ENCODE assay signal across 8 cellular contexts in genomic region chrX:132491191-132491590, GRCh38. TPM values are rescaled to one million over a fixed set of nuclear protein-coding genes. Genes with fewer than 3 reads are reported as not detected.
DNase-seq lines count a peak whose midpoint lies in the region; ATAC-seq, FAIRE-seq and TF ChIP-seq lines count a peak whose summit lies in the region.

No MANE protein-coding gene starts in this region.

- peaks cover 7% of the 10 kb centered on the region for H3K27me3 Mint-ChIP-seq in activated T-helper 2 cell treated with anti-CD3 and anti-CD28 coated beads, Interferon-gamma antibody, Interleukin-2, Interleukin-4, amounts not matched to agents 10 μg/mL and 5 μg/mL and 100 μg/mL, durations not matched to agents 14 hours and 24 hours and 36 hours (ENCODE audit: low read depth)
- no peaks in the 10 kb centered on the region for H3K27me3 Mint-ChIP-seq in naive thymus-derived CD8-positive, alpha-beta T cell

- no peaks in the 10 kb centered on the region for H3K36me3 Mint-ChIP-seq in activated T-helper 2 cell treated with anti-CD3 and anti-CD28 coated beads, Interferon-gamma antibody, Interleukin-2, Interleukin-4, amounts not matched to agents 10 μg/mL and 5 μg/mL and 100 μg/mL, durations not matched to agents 14 hours and 24 hours and 36 hours (ENCODE audit: low read depth)
- no peaks in the 10 kb centered on the region for H3K36me3 Mint-ChIP-seq in naive thymus-derived CD8-positive, alpha-beta T cell

- POLR2A ChIA-PET in naive thymus-derived CD8-positive, alpha-beta T cell (lab: Charles Lee), result interaction anchor here (1.0 to 2.4 kb wide), 2 partner anchors 8 to 11 kb away, joined by 3 to 8 read pairs; no protein-coding TSS in a partner anchor

- H3K27ac Mint-ChIP-seq in activated T-helper 2 cell treated with anti-CD3 and anti-CD28 coated beads, Interferon-gamma antibody, Interleukin-2, Interleukin-4, amounts not matched to agents 10 μg/mL and 5 μg/mL and 100 μg/mL, durations not matched to agents 14 hours and 24 hours and 36 hours, result no peak overlapping the region
- H3K27ac Mint-ChIP-seq in naive thymus-derived CD8-positive, alpha-beta T cell, result peak overlapping the region; percentile 6 to 98 (median 78)

- no peak for DNase-seq in GM12891 (ENCODE audit: insufficient read length, low spot score)
- DNase-seq in NAMALWA (ENCODE audit: low spot score), result peak; percentile 80
- no peak for DNase-seq in activated T-helper 2 cell treated with anti-CD3 and anti-CD28 coated beads, Interferon-gamma antibody, Interleukin-2, Interleukin-4, amounts not matched to agents 10 μg/mL and 5 μg/mL and 100 μg/mL, durations not matched to agents 14 hours and 24 hours and 36 hours (ENCODE audit: low spot score)
- peak in 9 of 10 donors; percentile 1 to 61 (median 29) for DNase-seq in naive thymus-derived CD8-positive, alpha-beta T cell
- no peak for DNase-seq in GM19238 (ENCODE audit: insufficient read length, low spot score)
- no peak for DNase-seq in NCI-H1048 (lab: John Stamatoyannopoulos, UW)

- H3K9me3 Mint-ChIP-seq in activated T-helper 2 cell treated with anti-CD3 and anti-CD28 coated beads, Interferon-gamma antibody, Interleukin-2, Interleukin-4, amounts not matched to agents 10 μg/mL and 5 μg/mL and 100 μg/mL, durations not matched to agents 14 hours and 24 hours and 36 hours, result no peaks in the 10 kb centered on the region
- H3K9me3 Mint-ChIP-seq in naive thymus-derived CD8-positive, alpha-beta T cell, result no peaks in the 10 kb centered on the region

- FAIRE-seq in GM12891 (lab: Jason Lieb, UNC), result peak; percentile 73

- TF ChIP-seq POLR2A in GM12891 (IDR thresholded peaks at IDR 0.05; ENCODE audit: low read depth, low read length), result no peak

- H3K4me3 Mint-ChIP-seq in activated T-helper 2 cell treated with anti-CD3 and anti-CD28 coated beads, Interferon-gamma antibody, Interleukin-2, Interleukin-4, amounts not matched to agents 10 μg/mL and 5 μg/mL and 100 μg/mL, durations not matched to agents 14 hours and 24 hours and 36 hours (ENCODE audit: low read depth), result peak overlapping the region; percentile 49
- peak overlapping the region; percentile 91 to 98 (median 94) for H3K4me3 Mint-ChIP-seq in naive thymus-derived CD8-positive, alpha-beta T cell

- ATAC-seq in GM21825 (IDR thresholded peaks at IDR 0.05; ENCODE audit: unreplicated experiment) (peak; percentile 34), GM19455 (IDR thresholded peaks at IDR 0.05; ENCODE audit: unreplicated experiment) (no peak)
- ATAC-seq in naive thymus-derived CD8-positive, alpha-beta T cell, result peak; percentile 43 to 55

- intact Hi-C loops in activated T-helper 2 cell treated with anti-CD3 and anti-CD28 coated beads, Interferon-gamma antibody, Interleukin-2, Interleukin-4, amounts not matched to agents 10 μg/mL and 5 μg/mL and 100 μg/mL, durations not matched to agents 14 hours and 24 hours and 36 hours (cut with micrococcal nuclease), result loop anchor here (5.0 kb wide), 1 partner anchor 659 kb away; no protein-coding TSS in a partner anchor

- peaks cover 15% of the 10 kb centered on the region for H3K4me1 Mint-ChIP-seq in activated T-helper 2 cell treated with anti-CD3 and anti-CD28 coated beads, Interferon-gamma antibody, Interleukin-2, Interleukin-4, amounts not matched to agents 10 μg/mL and 5 μg/mL and 100 μg/mL, durations not matched to agents 14 hours and 24 hours and 36 hours (ENCODE audit: low read depth)
- H3K4me1 Mint-ChIP-seq in naive thymus-derived CD8-positive, alpha-beta T cell, result peaks cover 6 to 39% (median 24%) of the 10 kb centered on the region in 4 donors

TF ChIP-seq in GM12891, 5 proteins besides CTCF, POLR2A, EP300 and RAD21:
- TF ChIP-seq SPI1 (IDR thresholded peaks at IDR 0.05; ENCODE audit: low read depth, low read length), result peak; percentile 67
- TF ChIP-seq PAX5 (IDR thresholded peaks at IDR 0.05; ENCODE audit: insufficient read depth, low read length, severe bottlenecking), result no peak

RNA-seq across cellular contexts. Expression of gene MBNL3, which starts 2.4 kb away (rescaled TPM):
- polyA plus RNA-seq in GM12891 (2012; ENCODE audit: low read depth, missing spikeins), result 4.9 TPM
- total RNA-seq in activated T-helper 2 cell treated with anti-CD3 and anti-CD28 coated beads, Interferon-gamma antibody, Interleukin-2, Interleukin-4, amounts not matched to agents 10 μg/mL and 5 μg/mL and 100 μg/mL, durations not matched to agents 14 hours and 24 hours and 36 hours, result 15.7 and 16.2 TPM in 2 replicates
- 10 to 100 TPM; 27.0 to 27.5 TPM for total RNA-seq in naive thymus-derived CD8-positive, alpha-beta T cell
- polyA plus RNA-seq in naive thymus-derived CD8-positive, alpha-beta T cell, result 10 to 100 TPM; 28.1 to 43.2 (median 33.7) TPM

Comparison
In these comparisons a context has a peak if more than half of its experiments do, and no peak if none do; other contexts are left out.
1. DNase-seq: peak in NAMALWA (single experiment) and naive thymus-derived CD8-positive, alpha-beta T cell (9 of 10); none in GM12891 (single experiment), activated T-helper 2 cell treated with anti-CD3 and anti-CD28 coated beads, Interferon-gamma antibody, Interleukin-2, Interleukin-4, amounts not matched to agents 10 μg/mL and 5 μg/mL and 100 μg/mL, durations not matched to agents 14 hours and 24 hours and 36 hours (single experiment), GM19238 (single experiment) and NCI-H1048 (single experiment).